ENCODE assay signal across 35 cellular contexts in genomic region chr1:36536727-36537126, GRCh38. TPM values are rescaled to one million over a fixed set of nuclear protein-coding genes. Genes with fewer than 3 reads are reported as not detected.
"Had no signal": no experiment of that assay in that cellular context is flagged by ENCODE, and none has a peak within 500 bp of the region (broad histone marks: within the 10 kb centered on the region; RNA-seq: fewer than 3 reads in every experiment).

No MANE protein-coding gene starts in this region.

- H3K4me1 ChIP-seq: adrenal gland, breast epithelium had no signal

- H3K4me3 ChIP-seq: adrenal gland, body of pancreas, breast epithelium had no signal

- H3K36me3 Mint-ChIP-seq: activated naive CD4-positive, alpha-beta T cell treated with anti-CD3 and anti-CD28 coated beads, Interleukin-2, amount 50 U/mL, for 72 hours had no signal

- H3K36me3 ChIP-seq: adrenal gland, breast epithelium, WERI-Rb-1 had no signal

- H3K9me3 ChIP-seq: adrenal gland, body of pancreas had no signal

- H3K4me3 Mint-ChIP-seq: activated CD4-positive, alpha-beta memory T cell treated with anti-CD3 and anti-CD28 coated beads, Interleukin-2, amount 10 ng/mL, durations not matched to agents 7 days and 5 days; activated T-cell treated with anti-CD3 and anti-CD28 coated beads, Interleukin-2, amount 50 U/mL, for 24 hours had no signal

- DNase-seq: activated CD4-positive, alpha-beta memory T cell treated with anti-CD3 and anti-CD28 coated beads, Interleukin-2, amount 10 ng/mL, durations not matched to agents 7 days and 5 days; activated CD4-positive, alpha-beta T cell treated with anti-CD3 and anti-CD28 coated beads for 1 hour; activated CD4-positive, alpha-beta T cell treated with anti-CD3 and anti-CD28 coated beads for 48 hours; activated CD4-positive, CD25-positive, alpha-beta regulatory T cell; activated CD8-positive, alpha-beta memory T cell treated with anti-CD3 and anti-CD28 coated beads for 24 hours; activated naive CD4-positive, alpha-beta T cell; activated T-cell treated with anti-CD3 and anti-CD28 coated beads, Interleukin-2, amount 50 U/mL, for 24 hours; adrenal gland; body of pancreas; caudate nucleus; MM.1S; MV-4-11; NCI-H1092; NCI-H1436 treated with DMSO at 0.1 percent for 48 hours; NCI-H1694 treated with DMSO at 0.1 percent for 48 hours; NCI-H2029 treated with DMSO at 0.1 percent for 48 hours; NCI-H2107; NCI-H2171; NCI-H510A; NCI-H526; NCI-H748 treated with DMSO at 0.1 percent for 48 hours; NK-92 treated with Interleukin-12 subunit alpha and Interleukin-12 subunit beta, amount 100 ng/mL, for 24 hours; PC-3; Right ventricle myocardium superior; SW 1271; T-helper 1 cell; T-helper 2 cell; T-helper 9 cell; WERI-Rb-1 had no signal

- H3K4me1 Mint-ChIP-seq: activated CD4-positive, alpha-beta memory T cell treated with anti-CD3 and anti-CD28 coated beads, Interleukin-2, amount 10 ng/mL, durations not matched to agents 7 days and 5 days had no signal

- H3K27ac Mint-ChIP-seq: activated CD4-positive, alpha-beta memory T cell treated with anti-CD3 and anti-CD28 coated beads, Interleukin-2, amount 10 ng/mL, durations not matched to agents 7 days and 5 days; activated naive CD4-positive, alpha-beta T cell treated with anti-CD3 and anti-CD28 coated beads, Interleukin-2, amount 50 U/mL, for 72 hours; activated T-cell treated with anti-CD3 and anti-CD28 coated beads, Interleukin-2, amount 50 U/mL, for 24 hours; activated T-helper 2 cell treated with anti-CD3 and anti-CD28 coated beads, Interferon-gamma antibody, Interleukin-2, Interleukin-4, amounts not matched to agents 10 μg/mL and 5 μg/mL and 100 μg/mL, durations not matched to agents 14 hours and 24 hours and 36 hours had no signal

- H3K27ac ChIP-seq: adrenal gland, body of pancreas, breast epithelium, KMS-11, RWPE1, WERI-Rb-1 had no signal

- ATAC-seq: activated naive CD4-positive, alpha-beta T cell treated with anti-CD3 and anti-CD28 coated beads, Interleukin-2, amount 50 U/mL, for 72 hours; PC-3 had no signal

- H3K9me3 Mint-ChIP-seq: activated CD4-positive, alpha-beta memory T cell treated with anti-CD3 and anti-CD28 coated beads, Interleukin-2, amount 10 ng/mL, durations not matched to agents 7 days and 5 days; activated T-helper 2 cell treated with anti-CD3 and anti-CD28 coated beads, Interferon-gamma antibody, Interleukin-2, Interleukin-4, amounts not matched to agents 10 μg/mL and 5 μg/mL and 100 μg/mL, durations not matched to agents 14 hours and 24 hours and 36 hours had no signal

- H3K27me3 ChIP-seq: adrenal gland, body of pancreas had no signal

RNA-seq across cellular contexts. Expression of gene CSF3R, which starts 54.0 kb away (rescaled TPM):
- total RNA-seq: LHCN-M2, PC-3 had no signal
